In the genomic region with DNA sequence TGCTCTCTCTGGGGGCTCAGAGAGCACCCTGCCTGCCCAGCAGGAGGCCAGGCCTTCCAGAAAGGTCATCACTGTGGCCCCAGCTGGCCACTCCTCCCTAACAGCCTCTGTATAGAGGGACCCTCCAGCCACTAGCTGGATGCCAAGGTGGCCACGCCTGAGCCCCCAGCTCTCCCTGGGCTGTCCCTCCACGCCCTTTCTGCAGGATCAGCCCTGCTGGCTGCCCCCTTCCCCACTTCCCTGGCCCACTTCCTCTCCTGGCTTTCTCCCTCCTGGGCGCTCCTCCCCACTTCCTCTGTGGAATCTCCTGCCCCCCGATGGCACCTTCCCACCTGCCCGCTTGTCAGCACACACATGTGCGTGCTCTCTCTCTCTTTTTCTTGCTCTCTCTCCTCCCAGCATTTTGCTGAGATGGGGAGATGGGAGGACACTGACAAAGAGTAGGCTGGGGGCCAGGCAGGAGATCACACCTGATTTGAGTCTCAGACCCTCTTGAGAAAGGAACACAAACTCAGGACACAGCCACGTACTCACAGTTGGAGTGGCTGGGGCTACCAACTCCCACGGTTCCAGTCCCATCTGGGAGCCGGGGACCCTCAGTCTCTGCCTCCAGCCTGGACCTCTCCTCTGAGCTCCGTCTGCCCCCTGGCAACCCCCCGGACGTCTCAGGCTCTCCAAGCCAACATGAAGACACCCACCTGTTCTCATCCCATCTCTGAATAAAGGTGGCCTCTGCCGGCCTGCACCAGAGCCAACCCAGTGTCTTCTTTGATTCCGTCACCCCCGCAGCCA, we compare ENCODE assay signal across 26 cellular contexts.
"Had no signal": no experiment of that assay in that cellular context is flagged by ENCODE, and none has a peak within 500 bp of the region (broad histone marks: within the 10 kb centered on the region; RNA-seq: fewer than 3 reads in every experiment).

No MANE protein-coding gene starts in this region.

- H3K4me2 ChIP-seq: hepatocyte had no signal

- H3K36me3 ChIP-seq: breast epithelium, WERI-Rb-1 had no signal

- H3K4me3 Mint-ChIP-seq: activated CD4-positive, alpha-beta memory T cell treated with anti-CD3 and anti-CD28 coated beads, Interleukin-2, amount 10 ng/mL, durations not matched to agents 7 days and 5 days; activated CD4-positive, alpha-beta T cell treated with anti-CD3 and anti-CD28 coated beads, Interleukin-2, amount 10 ng/mL, durations not matched to agents 7 days and 5 days; activated T-cell treated with anti-CD3 and anti-CD28 coated beads, Interleukin-2, amount 50 U/mL, for 24 hours; mesothelial cell of epicardium; naive thymus-derived CD8-positive, alpha-beta T cell; stimulated activated memory B cell treated with anti-CD40 and anti-IgM and Interleukin-4, amounts not matched to agents 10 μg/mL and 1 μg/mL and 100 μg/mL, for 72 hours; stimulated activated naive CD8-positive, alpha-beta T cell treated with anti-CD3 and anti-CD28 coated beads, Interleukin-15, amount 100 ng/mL, for 72 hours; T-helper 17 cell had no signal

- H2AFZ ChIP-seq: hepatocyte had no signal

- DNase-seq: activated CD4-positive, alpha-beta memory T cell treated with anti-CD3 and anti-CD28 coated beads, Interleukin-2, amount 10 ng/mL, durations not matched to agents 7 days and 5 days; activated CD4-positive, alpha-beta T cell treated with anti-CD3 and anti-CD28 coated beads, Interleukin-2, amount 10 ng/mL, durations not matched to agents 7 days and 5 days; activated CD4-positive, CD25-positive, alpha-beta regulatory T cell treated with anti-CD3 and anti-CD28 coated beads, Interleukin-2, amount 50 U/mL, for 72 hours; activated CD8-positive, alpha-beta memory T cell treated with anti-CD3 and anti-CD28 coated beads, Interleukin-2, amount 50 U/mL, for 48 hours; activated gamma-delta T cell; activated naive CD4-positive, alpha-beta T cell treated with anti-CD3 and anti-CD28 coated beads, Interleukin-2, amount 50 U/mL, for 16 hours; activated T-cell treated with anti-CD3 and anti-CD28 coated beads, Interleukin-2, amount 50 U/mL, for 24 hours; amygdala; central memory CD4-positive, alpha-beta T cell; esophagus squamous epithelium; foreskin melanocyte; naive thymus-derived CD8-positive, alpha-beta T cell; stimulated activated CD4-positive, alpha-beta T cell treated with anti-CD3 and anti-CD28 coated beads, Interleukin-12 subunit alpha, Interleukin-12 subunit beta, amount 100 ng/mL, for 4 hours; stimulated activated CD4-positive, alpha-beta T cell treated with anti-CD3 and anti-CD28 coated beads, Interleukin-4, amount 100 ng/mL, for 24 hours; stimulated activated naive CD8-positive, alpha-beta T cell treated with anti-CD3 and anti-CD28 coated beads, Interleukin-15, amount 100 ng/mL, for 72 hours; substantia nigra; T-helper 17 cell; T1000 had no signal

- H3K27me3 ChIP-seq: breast epithelium, esophagus squamous epithelium, hepatocyte, upper lobe of left lung had no signal

- H3K4me3 ChIP-seq: breast epithelium, esophagus squamous epithelium, hepatocyte, skin epidermis, upper lobe of left lung had no signal

- H3K4me1 ChIP-seq: breast epithelium, esophagus squamous epithelium, upper lobe of left lung had no signal

- H3K9me3 Mint-ChIP-seq: activated CD4-positive, alpha-beta memory T cell treated with anti-CD3 and anti-CD28 coated beads, Interleukin-2, amount 10 ng/mL, durations not matched to agents 7 days and 5 days; activated CD4-positive, alpha-beta T cell treated with anti-CD3 and anti-CD28 coated beads, Interleukin-2, amount 10 ng/mL, durations not matched to agents 7 days and 5 days; activated T-cell treated with anti-CD3 and anti-CD28 coated beads, Interleukin-2, amount 50 U/mL, for 24 hours; stimulated activated memory B cell treated with anti-CD40 and anti-IgM and Interleukin-4, amounts not matched to agents 10 μg/mL and 1 μg/mL and 100 μg/mL, for 72 hours; stimulated activated naive CD8-positive, alpha-beta T cell treated with anti-CD3 and anti-CD28 coated beads, Interleukin-15, amount 100 ng/mL, for 72 hours had no signal

- H3K9me3 ChIP-seq: esophagus squamous epithelium, upper lobe of left lung had no signal

- ATAC-seq: naive thymus-derived CD8-positive, alpha-beta T cell; sciatic nerve; stimulated activated naive CD8-positive, alpha-beta T cell treated with anti-CD3 and anti-CD28 coated beads, Interleukin-15, amount 100 ng/mL, for 72 hours; T-helper 17 cell had no signal

- H3K27me3 Mint-ChIP-seq: activated CD4-positive, alpha-beta memory T cell treated with anti-CD3 and anti-CD28 coated beads, Interleukin-2, amount 10 ng/mL, durations not matched to agents 7 days and 5 days; activated CD4-positive, alpha-beta T cell treated with anti-CD3 and anti-CD28 coated beads, Interleukin-2, amount 10 ng/mL, durations not matched to agents 7 days and 5 days; activated T-cell treated with anti-CD3 and anti-CD28 coated beads, Interleukin-2, amount 50 U/mL, for 24 hours had no signal

- H3K27ac ChIP-seq: breast epithelium, esophagus squamous epithelium, hepatocyte, skin epidermis, upper lobe of left lung, WERI-Rb-1 had no signal

- H3K79me2 ChIP-seq: hepatocyte had no signal

- H3K4me1 Mint-ChIP-seq: activated CD4-positive, alpha-beta memory T cell treated with anti-CD3 and anti-CD28 coated beads, Interleukin-2, amount 10 ng/mL, durations not matched to agents 7 days and 5 days; activated CD4-positive, alpha-beta T cell treated with anti-CD3 and anti-CD28 coated beads, Interleukin-2, amount 10 ng/mL, durations not matched to agents 7 days and 5 days; naive thymus-derived CD8-positive, alpha-beta T cell; stimulated activated memory B cell treated with anti-CD40 and anti-IgM and Interleukin-4, amounts not matched to agents 10 μg/mL and 1 μg/mL and 100 μg/mL, for 72 hours; stimulated activated naive CD8-positive, alpha-beta T cell treated with anti-CD3 and anti-CD28 coated beads, Interleukin-15, amount 100 ng/mL, for 72 hours had no signal

- H3K36me3 Mint-ChIP-seq: mesothelial cell of epicardium had no signal

- H3K27ac Mint-ChIP-seq: activated CD4-positive, alpha-beta memory T cell treated with anti-CD3 and anti-CD28 coated beads, Interleukin-2, amount 10 ng/mL, durations not matched to agents 7 days and 5 days; activated CD4-positive, alpha-beta T cell treated with anti-CD3 and anti-CD28 coated beads, Interleukin-2, amount 10 ng/mL, durations not matched to agents 7 days and 5 days; activated T-cell treated with anti-CD3 and anti-CD28 coated beads, Interleukin-2, amount 50 U/mL, for 24 hours; stimulated activated memory B cell treated with anti-CD40 and anti-IgM and Interleukin-4, amounts not matched to agents 10 μg/mL and 1 μg/mL and 100 μg/mL, for 72 hours had no signal
